ENCODE assay signal across 11 cellular contexts in the genomic region with DNA sequence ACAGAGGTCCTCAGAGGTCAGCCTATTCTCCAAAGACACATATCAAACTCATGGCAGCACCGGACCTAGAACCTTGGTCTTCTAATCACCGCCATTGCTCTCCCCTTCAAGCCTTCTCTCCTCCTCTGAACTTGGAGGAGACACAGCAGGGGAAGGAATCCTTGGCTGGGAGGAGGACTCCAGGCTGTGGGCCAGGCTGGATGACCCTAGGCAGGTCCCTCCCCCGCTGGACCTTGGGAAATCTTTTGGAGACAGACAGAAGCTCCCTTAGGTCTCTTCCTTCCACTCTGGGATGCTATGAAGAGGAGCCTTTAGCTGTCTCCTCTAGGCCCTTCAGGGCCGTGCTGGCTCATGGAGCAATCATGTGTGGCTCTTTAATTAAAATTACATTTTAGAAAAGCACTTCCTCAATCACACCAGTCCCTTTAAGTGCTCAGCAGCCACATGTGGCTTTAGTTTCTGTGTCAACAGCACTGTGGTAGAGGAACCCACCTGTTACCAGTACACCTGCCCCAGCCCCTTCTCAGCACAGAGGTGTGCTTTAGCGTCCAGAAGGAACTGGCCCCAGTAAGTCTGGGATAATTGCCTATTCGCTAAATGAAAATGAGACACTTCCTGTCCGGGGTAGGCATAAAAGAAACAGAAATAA.
DNase-seq lines count a peak whose midpoint lies in the region; ATAC-seq, FAIRE-seq and TF ChIP-seq lines count a peak whose summit lies in the region.
"Had no signal": no experiment of that assay in that cellular context is flagged by ENCODE, and none has a peak within 500 bp of the region (broad histone marks: within the 10 kb centered on the region; RNA-seq: fewer than 3 reads in every experiment).

No MANE protein-coding gene starts in this region.

- H3K4me3 Mint-ChIP-seq in CD14-positive monocyte: no peak overlapping the region
- no peak overlapping the region for H3K4me3 Mint-ChIP-seq in dendritic cell treated with granulocyte-macrophage colony-stimulating factor and Interleukin-4, amounts not matched to agents 40 ng/mL and 50 ng/mL, for 4 days
- H3K4me3 Mint-ChIP-seq: nephron progenitor cell had no signal

- intact Hi-C loops in CD14-positive monocyte (cut with micrococcal nuclease): no loop called here
- intact Hi-C loops in dendritic cell treated with granulocyte-macrophage colony-stimulating factor and Interleukin-4, amounts not matched to agents 40 ng/mL and 50 ng/mL, for 4 days (cut with micrococcal nuclease): loop anchor here (5.0 kb wide), 1 partner anchor 64 kb away; no protein-coding TSS in a partner anchor

- no peak for FAIRE-seq in H54 (lab: Jason Lieb, UNC)

- TF ChIP-seq CTCF in CD14-positive monocyte (IDR thresholded peaks at IDR 0.05): no peak

- peak; percentile 44 for ATAC-seq in GM19035 (IDR thresholded peaks at IDR 0.05; ENCODE audit: unreplicated experiment)
- no peak for ATAC-seq in esophagus mucosa

- no peaks in the 10 kb centered on the region for H3K9me3 Mint-ChIP-seq in CD14-positive monocyte
- no peaks in the 10 kb centered on the region for H3K9me3 Mint-ChIP-seq in dendritic cell treated with granulocyte-macrophage colony-stimulating factor and Interleukin-4, amounts not matched to agents 40 ng/mL and 50 ng/mL, for 4 days
- H3K9me3 Mint-ChIP-seq: nephron progenitor cell had no signal

- H3K27me3 Mint-ChIP-seq in CD14-positive monocyte (ENCODE audit: low read depth in 3 of 3): no peaks in the 10 kb centered on the region
- H3K27me3 Mint-ChIP-seq in dendritic cell treated with granulocyte-macrophage colony-stimulating factor and Interleukin-4, amounts not matched to agents 40 ng/mL and 50 ng/mL, for 4 days: no peaks in the 10 kb centered on the region

- peak overlapping the region in 5 of 7 donors; percentile 35 to 84 (median 71) for H3K27ac Mint-ChIP-seq in CD14-positive monocyte
- H3K27ac Mint-ChIP-seq in dendritic cell treated with granulocyte-macrophage colony-stimulating factor and Interleukin-4, amounts not matched to agents 40 ng/mL and 50 ng/mL, for 4 days: peak overlapping the region; percentile 14
- H3K27ac Mint-ChIP-seq: nephron progenitor cell had no signal

- TF ChIP-seq POLR2A in H54 (IDR thresholded peaks at IDR 0.05; ENCODE audit: low read depth, low read length): no peak

- DNase-seq in CD14-positive monocyte (ENCODE audit: low spot score) (no peak), NAMALWA (ENCODE audit: low spot score) (peak; percentile 19), DMS114 treated with DMSO at 0.1 percent for 48 hours (lab: John Stamatoyannopoulos, UW; ENCODE audit: unreplicated experiment) (no peak), dedifferentiated amniotic fluid mesenchymal stem cell (ENCODE audit: extremely low spot score) (no peak), H54 (ENCODE audit: insufficient read length, low spot score) (no peak)
- DNase-seq: hypothalamus, NCI-H526 treated with DMSO at 0.1 percent for 48 hours, nephron progenitor cell had no signal

- peaks cover 39% of the 10 kb centered on the region for H3K4me1 Mint-ChIP-seq in CD14-positive monocyte
- H3K4me1 Mint-ChIP-seq in dendritic cell treated with granulocyte-macrophage colony-stimulating factor and Interleukin-4, amounts not matched to agents 40 ng/mL and 50 ng/mL, for 4 days (ENCODE audit: low read depth): peaks cover 45% of the 10 kb centered on the region

- H3K36me3 Mint-ChIP-seq in CD14-positive monocyte: peaks cover 88 to 100% of the 10 kb centered on the region in 2 donors
- H3K36me3 Mint-ChIP-seq in dendritic cell treated with granulocyte-macrophage colony-stimulating factor and Interleukin-4, amounts not matched to agents 40 ng/mL and 50 ng/mL, for 4 days (ENCODE audit: low read depth): peaks cover 99% of the 10 kb centered on the region
